In genomic region chr14:84482256-84483071, GRCh38 we compare ENCODE assay signal across 16 cellular contexts.
DNase-seq lines count a peak whose midpoint lies in the region; ATAC-seq and TF ChIP-seq lines count a peak whose summit lies in the region.
"Had no signal": no experiment of that assay in that cellular context is flagged by ENCODE, and none has a peak within 500 bp of the region (broad histone marks: within the 10 kb centered on the region; RNA-seq: fewer than 3 reads in every experiment).

No MANE protein-coding gene starts in this region.

- intact Hi-C loops in esophagus muscularis mucosa (cut with DNase I) (no loop called here), Caco-2 (cut with micrococcal nuclease; ENCODE audit: unreplicated experiment) (no loop called here)

- TF ChIP-seq CTCF in fibroblast of lung (conservative IDR thresholded peaks at IDR 0.05 in 1 of 2, IDR thresholded peaks at IDR 0.05 in 1 of 2; ENCODE audit: low read depth in 1 of 2, low read length in 2 of 2) (no peak), omental fat pad (IDR thresholded peaks at IDR 0.05) (no peak), esophagus muscularis mucosa (IDR thresholded peaks at IDR 0.05) (no peak), Caco-2 (IDR thresholded peaks at IDR 0.05; ENCODE audit: insufficient read depth in 1 of 2, low read depth in 1 of 2, low read length in 1 of 2, severe bottlenecking in 1 of 2, unreplicated experiment in 1 of 2) (no peak)

- H2AFZ ChIP-seq in fibroblast of lung (ENCODE audit: low read length), result no peak overlapping the region

- no peak for TF ChIP-seq EP300 in esophagus muscularis mucosa (IDR thresholded peaks at IDR 0.05)

- H3K79me2 ChIP-seq in fibroblast of lung (ENCODE audit: control insufficient read depth, insufficient read depth, low read length), result no peaks in the 10 kb centered on the region

- H3K27me3 ChIP-seq in fibroblast of lung (ENCODE audit: control insufficient read depth, insufficient read depth, low read length), result no peaks in the 10 kb centered on the region
- no peaks in the 10 kb centered on the region for H3K27me3 ChIP-seq in esophagus muscularis mucosa
- H3K27me3 ChIP-seq in Caco-2 (replicated peaks; ENCODE audit: control insufficient read depth, insufficient read depth, low read length), result no peaks in the 10 kb centered on the region

- no peaks in the 10 kb centered on the region for H4K20me1 ChIP-seq in fibroblast of lung (ENCODE audit: control insufficient read depth, extremely low read depth, insufficient read depth, low read length)

- no peak overlapping the region for H3K4me2 ChIP-seq in fibroblast of lung (ENCODE audit: extremely low read depth, insufficient read depth, low read length)

- H3K27ac Mint-ChIP-seq in Caco-2 (ENCODE audit: unreplicated experiment), result no peak overlapping the region
- H3K27ac Mint-ChIP-seq: activated CD8-positive, alpha-beta T cell treated with anti-CD3 and anti-CD28 coated beads for 36 hours; CD14-positive monocyte had no signal

- BruUV-seq in Caco-2 (replicated peaks; lab: Mats Ljungman, UMichigan), result no TSS peak

- POLR2A ChIA-PET in Caco-2 (lab: Charles Lee), result no interaction called here

- H3K36me3 ChIP-seq in fibroblast of lung (ENCODE audit: control insufficient read depth, insufficient read depth, low read length), result no peaks in the 10 kb centered on the region
- H3K36me3 ChIP-seq in esophagus muscularis mucosa, result no peaks in the 10 kb centered on the region
- no peaks in the 10 kb centered on the region for H3K36me3 ChIP-seq in Caco-2 (ENCODE audit: control insufficient read depth, insufficient read depth, low read length)

- CTCF ChIA-PET in Caco-2 (lab: Charles Lee), result no interaction called here

- TF ChIP-seq POLR2A in esophagus muscularis mucosa (IDR thresholded peaks at IDR 0.05; ENCODE audit: low read depth), result no peak

- H3K9ac ChIP-seq in fibroblast of lung (ENCODE audit: insufficient read depth, low read length), result no peak overlapping the region

- WGBS in esophagus muscularis mucosa, result 90% methylated on average over 5 of the region's 5 CpGs

- H3K9me3 ChIP-seq in fibroblast of lung (ENCODE audit: control insufficient read depth, insufficient read depth, low read depth, low read length), result no peaks in the 10 kb centered on the region
- no peaks in the 10 kb centered on the region for H3K9me3 ChIP-seq in esophagus muscularis mucosa
- H3K9me3 ChIP-seq in Caco-2, result no peaks in the 10 kb centered on the region

- H3K9me3 Mint-ChIP-seq in Caco-2 (ENCODE audit: unreplicated experiment), result no peaks in the 10 kb centered on the region

- no peaks in the 10 kb centered on the region for H3K4me1 Mint-ChIP-seq in Caco-2 (ENCODE audit: low read depth, unreplicated experiment)
- H3K4me1 Mint-ChIP-seq: CD14-positive monocyte had no signal

- peak; percentile 68 for DNase-seq in EL
- peak; percentile 8 for DNase-seq in RKO (ENCODE audit: low spot score)
- peak; percentile 61 to 83 for DNase-seq in fibroblast of lung (ENCODE audit: low read depth in 2 of 2)
- no peak for DNase-seq in omental fat pad (ENCODE audit: low spot score)
- no peak for DNase-seq in NCI-H1048 (lab: John Stamatoyannopoulos, UW)
- no peak for DNase-seq in activated CD4-positive, CD25-positive, alpha-beta regulatory T cell (lab: John Stamatoyannopoulos, UW)
- no peak for DNase-seq in esophagus muscularis mucosa (ENCODE audit: extremely low spot score)
- DNase-seq in Caco-2, result no peak
- DNase-seq: activated CD8-positive, alpha-beta T cell treated with anti-CD3 and anti-CD28 coated beads for 36 hours; activated naive CD4-positive, alpha-beta T cell; GDM1; NCI-H1105; NCI-H524 treated with DMSO at 0.1 percent for 48 hours; stimulated activated naive CD8-positive, alpha-beta T cell treated with anti-CD3 and anti-CD28 coated beads, Interleukin-15, Interleukin-2, amounts not matched to agents 100 U/mL and 50 U/mL, for 24 hours had no signal

- H3K27ac ChIP-seq in fibroblast of lung (ENCODE audit: insufficient read depth, low read length) (no peak overlapping the region), esophagus muscularis mucosa (replicated peaks in 1 of 4) (no peak overlapping the region)

- H3K4me1 ChIP-seq in fibroblast of lung (ENCODE audit: control insufficient read depth, extremely low read depth, insufficient read depth, low read length) (no peaks in the 10 kb centered on the region), esophagus muscularis mucosa (no peaks in the 10 kb centered on the region), Caco-2 (peaks cover 6% of the 10 kb centered on the region; the same call in 1 of the 2 replicates)

- no peaks in the 10 kb centered on the region for H3K27me3 Mint-ChIP-seq in Caco-2 (ENCODE audit: insufficient read depth, unreplicated experiment)
- H3K27me3 Mint-ChIP-seq: activated CD8-positive, alpha-beta T cell treated with anti-CD3 and anti-CD28 coated beads for 36 hours had no signal

- peak; percentile 70 for ATAC-seq in omental fat pad (ENCODE audit: low FRiP score)
- ATAC-seq: activated CD8-positive, alpha-beta T cell treated with anti-CD3 and anti-CD28 coated beads for 36 hours; Right ventricle myocardium inferior; stimulated activated naive CD8-positive, alpha-beta T cell treated with anti-CD3 and anti-CD28 coated beads, Interleukin-15, Interleukin-2, amounts not matched to agents 100 U/mL and 50 U/mL, for 24 hours had no signal

- no peak overlapping the region for H3K4me3 Mint-ChIP-seq in Caco-2 (ENCODE audit: unreplicated experiment)
- H3K4me3 Mint-ChIP-seq: activated CD8-positive, alpha-beta T cell treated with anti-CD3 and anti-CD28 coated beads for 36 hours; CD14-positive monocyte had no signal

- H3K36me3 Mint-ChIP-seq in Caco-2 (ENCODE audit: insufficient read depth, unreplicated experiment), result no peaks in the 10 kb centered on the region
- H3K36me3 Mint-ChIP-seq: CD14-positive monocyte had no signal

- H3K4me3 ChIP-seq in fibroblast of lung (replicated peaks in 1 of 4; ENCODE audit: control extremely low read depth in 1 of 4, insufficient read depth in 1 of 4, low read depth in 3 of 4, low read length in 4 of 4) (no peak overlapping the region), esophagus muscularis mucosa (no peak overlapping the region), Caco-2 (ENCODE audit: low read depth, low read length) (no peak overlapping the region)

Comparison
In these comparisons a context has a peak if more than half of its experiments do, and no peak if none do; other contexts are left out.
1. DNase-seq: peak in EL (single experiment), RKO (single experiment) and fibroblast of lung (2 of 2); none in omental fat pad (single experiment), NCI-H1048 (single experiment), activated CD4-positive, CD25-positive, alpha-beta regulatory T cell (0 of 4), esophagus muscularis mucosa (single experiment) and Caco-2 (0 of 2).